Comparison of ENCODE assay signal across 7 cellular contexts in the genomic region with DNA sequence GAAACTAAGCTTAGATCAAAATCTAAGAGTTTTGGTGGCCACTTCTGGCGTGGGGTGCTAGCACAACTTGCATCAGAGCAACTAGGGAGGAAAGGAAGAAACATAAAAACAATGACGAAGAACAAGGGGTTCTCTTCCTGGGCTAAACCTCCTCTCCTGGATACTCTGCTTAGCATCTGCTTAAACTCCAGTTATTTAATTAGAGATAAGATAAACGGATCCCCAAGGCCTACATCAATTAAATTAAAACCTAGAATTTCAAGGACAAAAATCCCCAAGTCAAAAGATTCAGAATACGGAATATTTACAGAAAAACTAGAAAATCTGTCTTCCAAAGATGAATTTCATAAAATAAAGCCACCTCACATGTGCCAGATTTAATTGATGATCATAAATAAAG.
"Had no signal": no experiment of that assay in that cellular context is flagged by ENCODE, and none has a peak within 500 bp of the region (broad histone marks: within the 10 kb centered on the region; RNA-seq: fewer than 3 reads in every experiment).

No MANE protein-coding gene starts in this region.

- H3K4me3 ChIP-seq: GM23248 had no signal

- H3K9ac ChIP-seq: GM23248 had no signal

- DNase-seq: GM23248, H9, HCEC 1CT, KBM-7 had no signal

- H2AFZ ChIP-seq: GM23248 had no signal

- H3K27ac ChIP-seq: GM23248 had no signal

- FAIRE-seq: H1, H54, HepG2 had no signal
